ENCODE assay signal across 28 cellular contexts in the genomic region with DNA sequence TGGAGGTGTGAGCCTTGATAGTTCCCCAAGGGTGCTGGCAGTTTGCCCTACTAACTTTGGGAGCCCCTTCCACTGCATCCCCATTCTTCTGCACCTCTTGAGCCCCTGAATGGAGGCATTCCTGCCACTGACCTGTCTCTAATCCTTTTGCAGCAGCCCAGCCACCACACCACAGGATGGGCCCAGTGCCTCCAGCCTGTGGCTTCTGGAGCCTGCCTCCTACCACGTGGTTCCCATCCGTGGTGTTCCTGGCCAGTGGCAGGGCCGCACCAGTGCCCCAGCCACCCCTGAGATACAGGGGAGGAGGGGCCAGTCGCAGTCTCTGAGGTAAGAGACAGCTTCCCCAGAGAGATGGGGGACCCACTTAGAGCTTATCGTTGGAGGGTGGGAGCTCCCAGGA. TPM values are rescaled to one million over a fixed set of nuclear protein-coding genes. Genes with fewer than 3 reads are reported as not detected.
DNase-seq lines count a peak whose midpoint lies in the region; ATAC-seq, FAIRE-seq and TF ChIP-seq lines count a peak whose summit lies in the region.
"Had no signal": no experiment of that assay in that cellular context is flagged by ENCODE, and none has a peak within 500 bp of the region (broad histone marks: within the 10 kb centered on the region; RNA-seq: fewer than 3 reads in every experiment).

No MANE protein-coding gene starts in this region.

- no peak for TF ChIP-seq RAD21 in K562 (CRISPR knock-in tag; conservative IDR thresholded peaks at IDR 0.05 in 1 of 2, IDR thresholded peaks at IDR 0.05 in 1 of 2)

- no peaks in the 10 kb centered on the region for H3K9me3 Mint-ChIP-seq in natural killer cell
- H3K9me3 Mint-ChIP-seq: activated T-cell treated with anti-CD3 and anti-CD28 coated beads, Interleukin-2, amount 50 U/mL, for 24 hours; naive thymus-derived CD8-positive, alpha-beta T cell had no signal

- no peak overlapping the region for H3K4me2 ChIP-seq in K562 (ENCODE audit: insufficient read depth, low read length)

- CTCF ChIA-PET in K562 (lab: Yijun Ruan, JAX; ENCODE audit: low intra/inter-chr PET ratio), result no interaction called here

- no peak for TF ChIP-seq POLR2A in K562 (conservative IDR thresholded peaks at IDR 0.05)

- H3K36me3 ChIP-seq in K562 (ENCODE audit: control insufficient read depth, insufficient read depth, low read length), result no peaks in the 10 kb centered on the region
- peaks cover 4 to 19% of the 10 kb centered on the region in 2 donors for H3K36me3 ChIP-seq in small intestine (ENCODE audit: control insufficient read depth in 2 of 2, insufficient read depth in 2 of 2, low read length in 2 of 2)
- H3K36me3 ChIP-seq: brain microvascular endothelial cell, thoracic aorta had no signal

- peaks cover 45 to 68% of the 10 kb centered on the region in 2 experiments for H3K27me3 ChIP-seq in K562 (ENCODE audit: control insufficient read depth in 2 of 2, insufficient read depth in 2 of 2, low read length in 2 of 2)
- H3K27me3 ChIP-seq in small intestine (ENCODE audit: control insufficient read depth in 2 of 2, insufficient read depth in 2 of 2, low read length in 2 of 2), result no peaks in the 10 kb centered on the region
- H3K27me3 ChIP-seq: brain microvascular endothelial cell had no signal

- H3K36me3 Mint-ChIP-seq in natural killer cell, result no peaks in the 10 kb centered on the region
- H3K36me3 Mint-ChIP-seq: naive thymus-derived CD8-positive, alpha-beta T cell had no signal

- no peak overlapping the region for H3K4me3 ChIP-seq in K562
- no peak overlapping the region for H3K4me3 ChIP-seq in small intestine (ENCODE audit: low read depth in 1 of 2, low read length in 2 of 2)
- H3K4me3 ChIP-seq: SK-N-MC, thoracic aorta had no signal

- no peaks in the 10 kb centered on the region for H3K9me3 ChIP-seq in K562 (replicated peaks; ENCODE audit: control insufficient read depth, insufficient read depth, low read depth, low read length)
- H3K9me3 ChIP-seq in small intestine (ENCODE audit: control insufficient read depth, low read depth), result no peaks in the 10 kb centered on the region
- H3K9me3 ChIP-seq: thoracic aorta had no signal

- ATAC-seq in GM18511 (IDR thresholded peaks at IDR 0.05; ENCODE audit: unreplicated experiment), result peak; percentile 17
- peak; percentile 9 for ATAC-seq in HG02642 (IDR thresholded peaks at IDR 0.05; ENCODE audit: poor library complexity, unreplicated experiment)
- ATAC-seq in K562, result no peak
- no peak for ATAC-seq in natural killer cell
- ATAC-seq: activated CD4-positive, alpha-beta T cell treated with anti-CD3 and anti-CD28 coated beads for 36 hours; naive thymus-derived CD8-positive, alpha-beta T cell; stimulated activated memory B cell treated with anti-CD40 and anti-IgM and Interleukin-4, amounts not matched to agents 10 μg/mL and 1 μg/mL and 100 μg/mL, for 72 hours had no signal

- peaks cover 10% of the 10 kb centered on the region in 2 donors for H3K27me3 Mint-ChIP-seq in natural killer cell (ENCODE audit: low read depth in 2 of 2)
- H3K27me3 Mint-ChIP-seq: stimulated activated memory B cell treated with anti-CD40 and anti-IgM and Interleukin-4, amounts not matched to agents 10 μg/mL and 1 μg/mL and 100 μg/mL, for 72 hours had no signal

- peaks cover 0 to 10% of the 10 kb centered on the region in 2 donors for H3K4me1 Mint-ChIP-seq in natural killer cell

- H3K4me3 Mint-ChIP-seq in natural killer cell, result no peak overlapping the region
- H3K4me3 Mint-ChIP-seq: activated CD4-positive, alpha-beta T cell treated with anti-CD3 and anti-CD28 coated beads for 36 hours; activated T-cell treated with anti-CD3 and anti-CD28 coated beads, Interleukin-2, amount 50 U/mL, for 24 hours; naive thymus-derived CD8-positive, alpha-beta T cell; stimulated activated memory B cell treated with anti-CD40 and anti-IgM and Interleukin-4, amounts not matched to agents 10 μg/mL and 1 μg/mL and 100 μg/mL, for 72 hours had no signal

- no peaks in the 10 kb centered on the region for H3K79me2 ChIP-seq in K562 (ENCODE audit: control insufficient read depth, insufficient read depth, low read length)

- H2AFZ ChIP-seq in K562 (ENCODE audit: low read depth, low read length), result no peak overlapping the region

- no peak for TF ChIP-seq CTCF in K562 (IDR thresholded peaks at IDR 0.05 in 2 of 3, conservative IDR thresholded peaks at IDR 0.05 in 1 of 3; ENCODE audit: insufficient read depth in 2 of 3, low read depth in 1 of 3, low read length in 3 of 3)
- no peak for TF ChIP-seq CTCF in natural killer cell (IDR thresholded peaks at IDR 0.05)

- intact Hi-C loops in K562 (cut with micrococcal nuclease) (no loop called here), natural killer cell (cut with micrococcal nuclease) (loop anchor here (5.0 kb wide), 1 partner anchor 47 kb away; no protein-coding TSS in a partner anchor)

- 2% methylated on average over 5 of the region's 5 CpGs for WGBS in K562 (ENCODE audit: insufficient coverage, low coverage, missing lambda C conversion rate)
- 65 to 88% (median 72%) methylated on average over 5 of the region's 5 CpGs for WGBS in small intestine, 3 donors

- H3K9me1 ChIP-seq in K562 (ENCODE audit: control insufficient read depth, insufficient read depth, low read length), result no peaks in the 10 kb centered on the region

- in situ Hi-C loops in K562 (cut with MboI), result no loop called here

- POLR2A ChIA-PET in K562 (lab: Yijun Ruan, JAX), result no interaction called here

- no TSS peak for BruUV-seq in K562 (replicated peaks; lab: Mats Ljungman, UMichigan)

- H3K4me1 ChIP-seq in K562 (replicated peaks in 1 of 2; ENCODE audit: control insufficient read depth in 2 of 2, insufficient read depth in 2 of 2, low read length in 2 of 2) (peaks cover 0 to 5% of the 10 kb centered on the region in 2 experiments; a peak in 1 of 5 replicates), small intestine (ENCODE audit: control insufficient read depth in 2 of 2, insufficient read depth in 1 of 2, low read depth in 1 of 2, low read length in 1 of 2) (peaks cover 11% of the 10 kb centered on the region in 2 donors)

- no peak for TF ChIP-seq EP300 in K562 (IDR thresholded peaks at IDR 0.05; ENCODE audit: low read length)

- H4K20me1 ChIP-seq in K562 (replicated peaks; ENCODE audit: control insufficient read depth, insufficient read depth, low read length), result no peaks in the 10 kb centered on the region

- DNase-seq in K562 (ENCODE audit: extremely low read depth in 1 of 4, low spot score in 3 of 4), result no peak
- no peak for DNase-seq in small intestine
- no peak for DNase-seq in natural killer cell
- DNase-seq in T-helper 2 cell, result no peak
- no peak for DNase-seq in SKM-1 (lab: John Stamatoyannopoulos, UW; ENCODE audit: unreplicated experiment)
- DNase-seq in epidermal melanocyte (ENCODE audit: insufficient read length, low spot score), result no peak
- DNase-seq: activated CD4-positive, alpha-beta T cell treated with anti-CD3 and anti-CD28 coated beads for 36 hours; activated T-cell treated with anti-CD3 and anti-CD28 coated beads, Interleukin-2, amount 50 U/mL, for 24 hours; brain microvascular endothelial cell; effector CD4-positive, alpha-beta T cell; EL; foreskin melanocyte; Kasumi-1; left colon; mesendoderm; naive thymus-derived CD8-positive, alpha-beta T cell; NCI-H1694; NCI-H526; stimulated activated CD4-positive, alpha-beta T cell treated with anti-CD3 and anti-CD28 coated beads, Interleukin-4, amount 100 ng/mL, for 1 hour had no signal

- FAIRE-seq in K562 (lab: Jason Lieb, UNC) (no peak), small intestine (lab: Jason Lieb, UNC) (no peak)

- no peak overlapping the region for H3K27ac ChIP-seq in K562 (ENCODE audit: extremely low read depth, low read depth, low read length)
- H3K27ac ChIP-seq in small intestine (ENCODE audit: low read depth in 1 of 2, low read length in 1 of 2), result peak overlapping the region; percentile 89 to 95
- H3K27ac ChIP-seq: brain microvascular endothelial cell, SK-N-MC, thoracic aorta had no signal

- H3K27ac Mint-ChIP-seq in natural killer cell, result no peak overlapping the region
- H3K27ac Mint-ChIP-seq: activated CD4-positive, alpha-beta T cell treated with anti-CD3 and anti-CD28 coated beads for 36 hours; activated T-cell treated with anti-CD3 and anti-CD28 coated beads, Interleukin-2, amount 50 U/mL, for 24 hours; naive thymus-derived CD8-positive, alpha-beta T cell had no signal

- no peak overlapping the region for H3K9ac ChIP-seq in K562 (ENCODE audit: insufficient read depth in 1 of 2, low read depth in 2 of 2, low read length in 2 of 2)

RNA-seq across cellular contexts. Expression of gene INAVA, which starts 14.4 kb away (rescaled TPM):
- not detected in 2 replicates for total RNA-seq in K562 (2011; cell fraction: chromatin; rRNA removed; ENCODE audit: low replicate concordance)
- total RNA-seq in K562 (2011; cell fraction: nucleolus; rRNA removed), result not detected in 2 replicates
- not detected in 2 replicates for total RNA-seq in K562 (2011; cell fraction: nucleoplasm; rRNA removed)
- total RNA-seq in K562 (2014; rRNA removed), result not detected in 2 replicates
- not detected in 2 replicates for total RNA-seq in K562 (2014; rRNA removed; fragmentation: Illumina TruSeq; extraction: Trizol)
- total RNA-seq in K562 (2015; rRNA removed; fragmentation: Illumina TruSeq; extraction: Trizol), result not detected in 2 replicates
- 0.09 TPM in 1 of 2 replicates, not detected in the other for total RNA-seq in K562 (2021)
- polyA plus RNA-seq in K562 (2011; rRNA removed), result not detected in 2 replicates
- not detected in 2 replicates for polyA plus RNA-seq in K562 (2011; cell fraction: cytosol; rRNA removed)
- not detected in 2 replicates for polyA plus RNA-seq in K562 (2011; cell fraction: nucleus; rRNA removed)
- not detected in 2 replicates for polyA plus RNA-seq in K562 (2012)
- not detected in 2 replicates for polyA plus RNA-seq in K562 (2014; fragmentation: Illumina TruSeq; extraction: Trizol)
- not detected for polyA plus RNA-seq in K562 (2014; fragmentation: Nextera tagmentation; extraction: Ambion mirVana)
- not detected in 2 replicates for polyA plus RNA-seq in K562 (2014; rRNA removed)
- polyA minus RNA-seq in K562 (2011; rRNA and poly(A)+ RNA removed), result not detected in 2 replicates
- not detected in 2 replicates for polyA minus RNA-seq in K562 (2011; cell fraction: cytosol; rRNA and poly(A)+ RNA removed)
- not detected in 2 replicates for polyA minus RNA-seq in K562 (2011; cell fraction: nucleus; rRNA and poly(A)+ RNA removed)
- polyA plus RNA-seq in small intestine, result 100 to 1,000 TPM in 2 of 3 donors, 10 to 100 TPM in 1; 58.7 to 192 (median 165) TPM
- total RNA-seq in natural killer cell, result under 1 TPM in 2 of 3 donors, not detected in 1; 0.13 to 0.18 TPM
- total RNA-seq: activated CD4-positive, alpha-beta T cell treated with anti-CD3 and anti-CD28 coated beads for 36 hours; naive thymus-derived CD8-positive, alpha-beta T cell; T-helper 2 cell treated with Interferon-gamma antibody and Interleukin-4, amounts not matched to agents 100 ng/mL and 5 ng/mL, for 36 hours had no signal
- polyA plus RNA-seq: naive thymus-derived CD8-positive, alpha-beta T cell had no signal

RNA-seq across cellular contexts. Expression of gene GPR25, which starts 36.3 kb away (rescaled TPM):
- total RNA-seq in K562 (2011; cell fraction: chromatin; rRNA removed; ENCODE audit: low replicate concordance), result not detected in 2 replicates
- total RNA-seq in K562 (2011; cell fraction: nucleolus; rRNA removed), result not detected in 2 replicates
- not detected in 2 replicates for total RNA-seq in K562 (2011; cell fraction: nucleoplasm; rRNA removed)
- total RNA-seq in K562 (2014; rRNA removed) (not detected in 2 replicates), K562 (2014; rRNA removed; fragmentation: Illumina TruSeq; extraction: Trizol) (not detected in 2 replicates), K562 (2015; rRNA removed; fragmentation: Illumina TruSeq; extraction: Trizol) (not detected in 2 replicates), K562 (2021) (not detected in 2 replicates), natural killer cell (1 to 10 TPM; 2.1 to 9.4 (median 2.7) TPM)
- polyA plus RNA-seq in K562 (2011; rRNA removed) (not detected in 2 replicates), K562 (2014; fragmentation: Illumina TruSeq; extraction: Trizol) (not detected in 2 replicates), K562 (2014; fragmentation: Nextera tagmentation; extraction: Ambion mirVana) (not detected), K562 (2014; rRNA removed) (not detected in 2 replicates), small intestine (under 1 TPM in 1 of 3 donors, not detected in 2; 0.07 TPM)
- not detected in 2 replicates for polyA plus RNA-seq in K562 (2011; cell fraction: cytosol; rRNA removed)
- not detected in 2 replicates for polyA plus RNA-seq in K562 (2011; cell fraction: nucleus; rRNA removed)
- polyA plus RNA-seq in K562 (2012), result not detected in 2 replicates
- not detected in 2 replicates for polyA minus RNA-seq in K562 (2011; rRNA and poly(A)+ RNA removed)
- not detected in 2 replicates for polyA minus RNA-seq in K562 (2011; cell fraction: cytosol; rRNA and poly(A)+ RNA removed)
- not detected in 2 replicates for polyA minus RNA-seq in K562 (2011; cell fraction: nucleus; rRNA and poly(A)+ RNA removed)
- total RNA-seq: activated CD4-positive, alpha-beta T cell treated with anti-CD3 and anti-CD28 coated beads for 36 hours; chondrocyte; naive thymus-derived CD8-positive, alpha-beta T cell; omental fat pad; T-helper 2 cell treated with Interferon-gamma antibody and Interleukin-4, amounts not matched to agents 100 ng/mL and 5 ng/mL, for 36 hours; thoracic aorta had no signal
- polyA plus RNA-seq: AG04450 had no signal

Comparison
In these comparisons a context has a peak if more than half of its experiments do, and no peak if none do; other contexts are left out.
1. ATAC-seq: peak in GM18511 (single experiment) and HG02642 (single experiment); none in K562 (single experiment) and natural killer cell (0 of 3).